ENCODE assay signal across 10 cellular contexts in the genomic region with DNA sequence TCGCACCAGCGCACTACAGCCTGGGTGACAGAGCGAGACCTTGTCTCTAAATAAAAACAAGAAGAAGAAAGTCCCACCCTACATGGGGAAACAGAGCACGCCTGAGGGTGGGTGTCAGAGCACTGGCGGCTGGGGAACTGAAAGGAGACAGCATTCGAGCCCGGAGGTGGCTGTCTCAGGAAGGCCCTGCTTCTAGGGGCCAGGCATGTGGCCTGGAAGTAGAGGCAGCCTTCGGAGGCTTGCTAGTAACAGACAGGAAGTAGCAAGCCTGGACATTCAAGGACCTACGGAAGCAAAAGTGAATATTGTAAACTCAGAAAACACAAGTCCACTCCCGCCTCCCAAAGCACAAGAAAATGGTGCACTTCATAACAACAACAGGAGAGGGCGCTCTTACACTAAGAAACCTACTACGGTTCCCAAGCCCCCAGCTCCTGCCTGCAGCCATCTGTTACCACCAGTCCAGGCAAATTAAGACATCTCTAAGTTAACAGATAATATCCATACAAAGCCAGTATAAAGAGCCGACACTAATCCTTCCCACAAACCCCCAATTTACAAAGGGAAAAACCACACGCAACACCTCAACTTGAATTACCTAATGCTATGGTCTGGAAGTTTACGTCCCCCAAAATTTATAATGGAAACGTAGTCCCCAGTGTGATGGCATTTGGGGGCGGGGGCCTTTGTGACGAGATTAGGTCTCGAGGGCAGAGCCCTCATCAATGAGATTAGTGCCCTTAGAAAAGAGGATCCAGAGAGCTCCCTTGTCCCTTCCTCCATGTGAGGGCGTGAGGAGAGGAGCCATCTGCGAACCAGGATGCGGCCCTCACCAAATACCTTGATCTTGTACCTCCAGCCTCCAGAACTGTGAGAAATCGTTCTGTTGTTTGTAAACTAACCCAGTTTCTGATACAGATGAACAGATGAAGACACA. TPM values are rescaled to one million over a fixed set of nuclear protein-coding genes. Genes with fewer than 3 reads are reported as not detected.
DNase-seq lines count a peak whose midpoint lies in the region; ATAC-seq and TF ChIP-seq lines count a peak whose summit lies in the region.
"Had no signal": no experiment of that assay in that cellular context is flagged by ENCODE, and none has a peak within 500 bp of the region (broad histone marks: within the 10 kb centered on the region; RNA-seq: fewer than 3 reads in every experiment).

No MANE protein-coding gene starts in this region.

- no peak for ATAC-seq in activated CD8-positive, alpha-beta T cell treated with anti-CD3 and anti-CD28 coated beads, Interleukin-2, amount 10 ng/mL, durations not matched to agents 7 days and 5 days
- no peak for ATAC-seq in left ventricle myocardium superior

- intact Hi-C loops in left ventricle myocardium superior (cut with micrococcal nuclease), result no loop called here

- H3K4me1 Mint-ChIP-seq in activated CD8-positive, alpha-beta T cell treated with anti-CD3 and anti-CD28 coated beads, Interleukin-2, amount 10 ng/mL, durations not matched to agents 7 days and 5 days (ENCODE audit: low read depth), result no peaks in the 10 kb centered on the region
- H3K4me1 Mint-ChIP-seq in nephron progenitor cell, result no peaks in the 10 kb centered on the region
- H3K4me1 Mint-ChIP-seq: B cell had no signal

- no peak overlapping the region for H3K27ac Mint-ChIP-seq in activated CD8-positive, alpha-beta T cell treated with anti-CD3 and anti-CD28 coated beads, Interleukin-2, amount 10 ng/mL, durations not matched to agents 7 days and 5 days
- no peak overlapping the region for H3K27ac Mint-ChIP-seq in nephron progenitor cell
- H3K27ac Mint-ChIP-seq: B cell had no signal

- DNase-seq in NCI-H2196 (lab: John Stamatoyannopoulos, UW; ENCODE audit: unreplicated experiment) (peak; percentile 51), NCI-H2196 treated with DMSO at 0.1 percent for 48 hours (lab: John Stamatoyannopoulos, UW; ENCODE audit: unreplicated experiment) (no peak), M059J (ENCODE audit: low read depth) (peak; percentile 20), nephron progenitor cell (no peak), medulla oblongata (ENCODE audit: extremely low spot score) (no peak), AG08396 (ENCODE audit: low spot score) (no peak), left ventricle myocardium superior (no peak)
- peak; percentile 28 for DNase-seq in activated CD8-positive, alpha-beta T cell treated with anti-CD3 and anti-CD28 coated beads, Interleukin-2, amount 10 ng/mL, durations not matched to agents 7 days and 5 days
- DNase-seq: activated effector memory CD4-positive, alpha-beta T cell treated with anti-CD3 and anti-CD28 coated beads, Interleukin-2, amount 50 U/mL, for 16 hours had no signal

- no peak overlapping the region for H3K4me3 Mint-ChIP-seq in activated CD8-positive, alpha-beta T cell treated with anti-CD3 and anti-CD28 coated beads, Interleukin-2, amount 10 ng/mL, durations not matched to agents 7 days and 5 days
- no peak overlapping the region for H3K4me3 Mint-ChIP-seq in nephron progenitor cell
- H3K4me3 Mint-ChIP-seq: B cell had no signal

- CTCF ChIA-PET in activated CD8-positive, alpha-beta T cell treated with anti-CD3 and anti-CD28 coated beads, Interleukin-2, amount 10 ng/mL, durations not matched to agents 7 days and 5 days (lab: Charles Lee), result interaction anchor here (0.6 to 1.8 kb wide), 3 partner anchors 115 to 128 kb away, joined by 3 to 5 read pairs (median 3); no protein-coding TSS in a partner anchor

- no peaks in the 10 kb centered on the region for H3K36me3 Mint-ChIP-seq in activated CD8-positive, alpha-beta T cell treated with anti-CD3 and anti-CD28 coated beads, Interleukin-2, amount 10 ng/mL, durations not matched to agents 7 days and 5 days (ENCODE audit: low read depth)
- no peaks in the 10 kb centered on the region for H3K36me3 Mint-ChIP-seq in nephron progenitor cell (ENCODE audit: low read depth)

- H3K9me3 Mint-ChIP-seq in activated CD8-positive, alpha-beta T cell treated with anti-CD3 and anti-CD28 coated beads, Interleukin-2, amount 10 ng/mL, durations not matched to agents 7 days and 5 days (ENCODE audit: insufficient read depth), result no peaks in the 10 kb centered on the region
- no peaks in the 10 kb centered on the region for H3K9me3 Mint-ChIP-seq in nephron progenitor cell

- peaks cover 2% of the 10 kb centered on the region for H3K27me3 Mint-ChIP-seq in activated CD8-positive, alpha-beta T cell treated with anti-CD3 and anti-CD28 coated beads, Interleukin-2, amount 10 ng/mL, durations not matched to agents 7 days and 5 days (ENCODE audit: low read depth)
- peaks cover 9% of the 10 kb centered on the region for H3K27me3 Mint-ChIP-seq in nephron progenitor cell (ENCODE audit: low read depth, poor library complexity)

- TF ChIP-seq CTCF in nephron progenitor cell (IDR thresholded peaks at IDR 0.05), result peak; percentile 35

- POLR2A ChIA-PET in activated CD8-positive, alpha-beta T cell treated with anti-CD3 and anti-CD28 coated beads, Interleukin-2, amount 10 ng/mL, durations not matched to agents 7 days and 5 days (lab: Charles Lee), result no interaction called here

RNA-seq across cellular contexts. Expression of gene RASGEF1C, which starts 7.7 kb away (rescaled TPM):
- total RNA-seq in M059J (2014; rRNA removed; shearing (Covaris generic)), result not detected in 2 replicates
- not detected for total RNA-seq in activated CD8-positive, alpha-beta T cell treated with anti-CD3 and anti-CD28 coated beads, Interleukin-2, amount 10 ng/mL, durations not matched to agents 7 days and 5 days
- total RNA-seq in left ventricle myocardium superior, result 0.40 TPM
- total RNA-seq: B cell had no signal

Comparison
In these comparisons a context has a peak if more than half of its experiments do, and no peak if none do; other contexts are left out.
1. DNase-seq: peak in NCI-H2196 (single experiment), M059J (single experiment) and activated CD8-positive, alpha-beta T cell treated with anti-CD3 and anti-CD28 coated beads, Interleukin-2, amount 10 ng/mL, durations not matched to agents 7 days and 5 days (single experiment); none in NCI-H2196 treated with DMSO at 0.1 percent for 48 hours (single experiment), nephron progenitor cell (single experiment), medulla oblongata (single experiment), AG08396 (single experiment) and left ventricle myocardium superior (single experiment).